1 cellular context compared by ENCODE assay signal in the genomic region with DNA sequence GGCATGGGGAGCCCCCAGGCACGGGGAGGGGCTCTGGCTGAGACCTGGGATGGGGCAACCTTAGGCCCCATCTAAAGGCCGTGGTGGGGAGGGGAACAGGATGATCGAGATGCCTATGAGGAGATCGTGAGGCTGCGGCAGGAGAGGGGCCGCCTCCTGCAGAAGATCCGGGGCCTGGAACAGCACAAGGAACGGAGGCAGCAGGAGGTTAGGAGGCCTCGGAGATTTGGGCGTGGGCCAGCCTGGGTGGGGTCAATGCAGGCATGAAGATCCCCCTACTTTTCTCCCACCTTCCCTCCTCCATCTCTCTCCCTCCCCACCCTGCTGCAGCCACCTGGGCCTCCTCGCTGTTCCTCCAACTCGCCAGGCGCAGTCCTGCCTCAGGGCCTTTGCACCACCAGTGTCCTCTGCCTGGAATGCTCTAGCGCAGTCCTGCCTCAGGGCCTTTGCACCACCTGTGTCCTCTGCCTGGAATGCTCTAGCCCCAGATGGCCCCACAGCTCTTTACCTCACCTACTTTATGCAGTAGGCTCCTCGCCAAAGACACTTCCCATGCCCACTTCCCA.
TF ChIP-seq lines count a peak whose summit lies in the region.

No MANE protein-coding gene starts in this region.

TF ChIP-seq in K562, 482 proteins besides CTCF, POLR2A, EP300 and RAD21 (continues in another document):
- TF ChIP-seq FIP1L1 (IDR thresholded peaks at IDR 0.05; ENCODE audit: low read depth, low read length, poor library complexity, severe bottlenecking) (no peak), CREM (IDR thresholded peaks at IDR 0.05; ENCODE audit: low read depth) (no peak), ZBTB33 (CRISPR knock-in tag; IDR thresholded peaks at IDR 0.05) (0 out of 2 replicates have a peak, but pooled peaks have one; percentile 26), LEF1 (IDR thresholded peaks at IDR 0.05) (no peak), TBP (optimal IDR thresholded peaks at IDR 0.05; ENCODE audit: low read depth, low read length) (no peak), GTF3C2 (IDR thresholded peaks at IDR 0.05; ENCODE audit: borderline replicate concordance, extremely low read depth, insufficient read length) (no peak), PTBP1 (IDR thresholded peaks at IDR 0.05; ENCODE audit: low read depth, low read length) (peak; percentile 70; the same call in 1 of the 2 replicates), HDAC3 (IDR thresholded peaks at IDR 0.05; ENCODE audit: borderline replicate concordance, partially characterized antibody) (no peak), BHLHE40 (IDR thresholded peaks at IDR 0.05; ENCODE audit: low read length) (no peak), ZNF778 (CRISPR knock-in tag; IDR thresholded peaks at IDR 0.05) (no peak), DNMT1 (IDR thresholded peaks at IDR 0.05) (no peak), SMARCA5 (IDR thresholded peaks at IDR 0.05) (peak; percentile 78; the same call in 1 of the 2 replicates), HMGN3 (IDR thresholded peaks at IDR 0.05; ENCODE audit: borderline replicate concordance, extremely low read depth, insufficient read length, low read depth, low read length) (no peak), ZNF174 (CRISPR knock-in tag; IDR thresholded peaks at IDR 0.05) (no peak), NR2C2 (CRISPR knock-in tag; IDR thresholded peaks at IDR 0.05) (no peak), NR2C2 (tag; IDR thresholded peaks at IDR 0.05) (no peak), ZNF512 (tag; IDR thresholded peaks at IDR 0.05) (no peak), PRMT5 (CRISPR knock-in tag; IDR thresholded peaks at IDR 0.05) (no peak), RBM25 (IDR thresholded peaks at IDR 0.05; ENCODE audit: low read depth, low read length, severe bottlenecking) (peak; percentile 87), KLF13 (tag; IDR thresholded peaks at IDR 0.05; ENCODE audit: borderline replicate concordance, low read depth) (no peak), HSF4 (CRISPR knock-in tag; IDR thresholded peaks at IDR 0.05; ENCODE audit: borderline replicate concordance) (no peak), FOXO4 (CRISPR knock-in tag; IDR thresholded peaks at IDR 0.05) (no peak), ARID1B (IDR thresholded peaks at IDR 0.05) (no peak), ETS1 (conservative IDR thresholded peaks at IDR 0.05; ENCODE audit: control insufficient read depth, low read depth, low read length) (no peak), ZNF12 (CRISPR knock-in tag; IDR thresholded peaks at IDR 0.05) (no peak), CBX5 (IDR thresholded peaks at IDR 0.05; ENCODE audit: borderline replicate concordance, low read depth) (no peak), TFAM (CRISPR knock-in tag; conservative IDR thresholded peaks at IDR 0.05) (no peak), MEF2A (IDR thresholded peaks at IDR 0.05; ENCODE audit: control insufficient read depth, low read depth, low read length) (no peak), ERF (CRISPR knock-in tag; IDR thresholded peaks at IDR 0.05) (no peak), KDM1A (IDR thresholded peaks at IDR 0.05) (peak; percentile 41 to 51; a peak in 1 of 4 replicates), RFX5 (IDR thresholded peaks at IDR 0.05; ENCODE audit: low read depth, low read length) (no peak), ZNF639 (CRISPR knock-in tag; conservative IDR thresholded peaks at IDR 0.05 in 1 of 2, IDR thresholded peaks at IDR 0.05 in 1 of 2) (no peak), ZNF445 (CRISPR knock-in tag; IDR thresholded peaks at IDR 0.05; ENCODE audit: low read depth) (no peak), CUX1 (CRISPR knock-in tag; IDR thresholded peaks at IDR 0.05) (no peak)
- TF ChIP-seq, protein P1, sequence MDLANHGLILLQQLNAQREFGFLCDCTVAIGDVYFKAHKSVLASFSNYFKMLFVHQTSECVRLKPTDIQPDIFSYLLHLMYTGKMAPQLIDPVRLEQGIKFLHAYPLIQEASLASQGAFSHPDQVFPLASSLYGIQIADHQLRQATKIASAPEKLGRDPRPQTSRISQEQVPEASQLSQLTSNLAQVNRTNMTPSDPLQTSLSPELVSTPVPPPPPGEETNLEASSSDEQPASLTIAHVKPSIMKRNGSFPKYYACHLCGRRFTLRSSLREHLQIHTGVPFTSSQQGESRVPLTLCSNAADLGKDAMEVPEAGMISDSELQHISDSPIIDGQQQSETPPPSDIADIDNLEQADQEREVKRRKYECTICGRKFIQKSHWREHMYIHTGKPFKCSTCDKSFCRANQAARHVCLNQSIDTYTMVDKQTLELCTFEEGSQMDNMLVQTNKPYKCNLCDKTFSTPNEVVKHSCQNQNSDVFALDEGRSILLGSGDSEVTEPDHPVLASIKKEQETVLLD (IDR thresholded peaks at IDR 0.05) = no peak
- TF ChIP-seq, protein P2, sequence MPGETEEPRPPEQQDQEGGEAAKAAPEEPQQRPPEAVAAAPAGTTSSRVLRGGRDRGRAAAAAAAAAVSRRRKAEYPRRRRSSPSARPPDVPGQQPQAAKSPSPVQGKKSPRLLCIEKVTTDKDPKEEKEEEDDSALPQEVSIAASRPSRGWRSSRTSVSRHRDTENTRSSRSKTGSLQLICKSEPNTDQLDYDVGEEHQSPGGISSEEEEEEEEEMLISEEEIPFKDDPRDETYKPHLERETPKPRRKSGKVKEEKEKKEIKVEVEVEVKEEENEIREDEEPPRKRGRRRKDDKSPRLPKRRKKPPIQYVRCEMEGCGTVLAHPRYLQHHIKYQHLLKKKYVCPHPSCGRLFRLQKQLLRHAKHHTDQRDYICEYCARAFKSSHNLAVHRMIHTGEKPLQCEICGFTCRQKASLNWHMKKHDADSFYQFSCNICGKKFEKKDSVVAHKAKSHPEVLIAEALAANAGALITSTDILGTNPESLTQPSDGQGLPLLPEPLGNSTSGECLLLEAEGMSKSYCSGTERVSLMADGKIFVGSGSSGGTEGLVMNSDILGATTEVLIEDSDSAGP (CRISPR knock-in tag; IDR thresholded peaks at IDR 0.05) = no peak
- TF ChIP-seq, protein P3, sequence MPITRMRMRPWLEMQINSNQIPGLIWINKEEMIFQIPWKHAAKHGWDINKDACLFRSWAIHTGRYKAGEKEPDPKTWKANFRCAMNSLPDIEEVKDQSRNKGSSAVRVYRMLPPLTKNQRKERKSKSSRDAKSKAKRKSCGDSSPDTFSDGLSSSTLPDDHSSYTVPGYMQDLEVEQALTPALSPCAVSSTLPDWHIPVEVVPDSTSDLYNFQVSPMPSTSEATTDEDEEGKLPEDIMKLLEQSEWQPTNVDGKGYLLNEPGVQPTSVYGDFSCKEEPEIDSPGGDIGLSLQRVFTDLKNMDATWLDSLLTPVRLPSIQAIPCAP (CRISPR knock-in tag; IDR thresholded peaks at IDR 0.05; ENCODE audit: borderline replicate concordance) = no peak
